In the genomic region with DNA sequence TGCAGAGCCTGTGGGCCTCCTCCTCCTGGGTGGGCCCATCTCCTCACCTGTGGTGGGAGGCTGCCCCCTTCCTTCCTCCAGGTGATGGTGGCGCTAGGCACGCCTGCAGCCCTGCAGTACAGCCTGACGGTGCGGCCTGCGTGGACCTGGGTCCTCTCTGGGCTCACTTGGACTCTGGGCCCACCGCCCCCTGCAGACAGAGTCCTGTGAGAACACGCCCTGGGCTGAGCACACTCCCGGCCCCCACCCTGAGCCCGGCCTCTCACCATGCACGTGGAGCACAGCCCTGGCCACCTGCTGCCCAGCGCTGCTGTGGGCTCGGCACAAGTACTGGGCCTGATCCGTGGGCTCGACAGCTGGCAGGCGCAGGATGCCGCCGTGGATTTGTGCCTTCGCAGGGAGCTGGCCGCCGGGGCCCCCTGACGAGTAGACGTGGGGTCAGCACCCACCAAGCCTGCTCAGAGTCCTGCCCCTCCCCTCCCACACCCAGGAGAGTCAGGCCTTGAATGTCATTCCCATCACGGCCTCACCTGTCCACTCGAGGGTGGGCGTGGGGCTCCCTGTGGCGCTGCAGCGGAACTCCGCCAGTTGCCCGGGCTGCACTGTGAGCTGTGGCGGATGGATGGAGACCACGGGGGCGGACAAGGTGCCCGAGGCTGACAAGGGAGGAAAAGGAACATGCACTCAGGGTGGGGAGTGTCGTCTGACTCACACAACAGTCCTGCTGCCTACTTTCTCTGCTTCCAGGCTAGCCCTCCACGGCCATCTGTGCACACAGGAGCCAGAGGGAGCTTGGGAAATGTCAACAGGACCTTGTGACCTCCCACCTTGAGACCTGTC, we compare ENCODE assay signal across 25 cellular contexts. TPM values are rescaled to one million over a fixed set of nuclear protein-coding genes. Genes with fewer than 3 reads are reported as not detected.
A peak's percentile ranks its signal among the peaks of the same experiment; 100 is the strongest.
DNase-seq lines count a peak whose midpoint lies in the region; ATAC-seq and TF ChIP-seq lines count a peak whose summit lies in the region.
"Had no signal": no experiment of that assay in that cellular context is flagged by ENCODE, and none has a peak within 500 bp of the region (broad histone marks: within the 10 kb centered on the region; RNA-seq: fewer than 3 reads in every experiment).

No MANE protein-coding gene starts in this region.

- no peak overlapping the region for H3K18ac ChIP-seq in IMR-90 (ENCODE audit: low read depth, low read length)
- no peak overlapping the region for H3K18ac ChIP-seq in mesenchymal stem cell (ENCODE audit: low read depth in 1 of 2, low read length in 2 of 2)

- H2BK15ac ChIP-seq in IMR-90 (ENCODE audit: low read depth, low read length) = no peak overlapping the region
- H2BK15ac ChIP-seq in mesenchymal stem cell (ENCODE audit: low read depth, poor library complexity, severe bottlenecking) = no peak overlapping the region

- H2BK20ac ChIP-seq in IMR-90 (ENCODE audit: low read depth, low read length) = no peak overlapping the region

- no peak for TF ChIP-seq POLR2A in IMR-90 (IDR thresholded peaks at IDR 0.05; ENCODE audit: low read depth, low read length)

- no peaks in the 10 kb centered on the region for H3K9me3 ChIP-seq in IMR-90 (ENCODE audit: control insufficient read depth, insufficient read depth, low read length)
- no peaks in the 10 kb centered on the region for H3K9me3 ChIP-seq in mammary epithelial cell (replicated peaks; ENCODE audit: insufficient read depth, low read length)
- no peaks in the 10 kb centered on the region for H3K9me3 ChIP-seq in mesenchymal stem cell (ENCODE audit: control insufficient read depth, low read length)
- H3K9me3 ChIP-seq: ascending aorta, BLaER1, heart left ventricle, psoas muscle had no signal

- H3K4me1 ChIP-seq in IMR-90 (ENCODE audit: control insufficient read depth, insufficient read depth, low read length) (no peaks in the 10 kb centered on the region), mammary epithelial cell (ENCODE audit: insufficient read depth, low read length) (peaks cover 29% of the 10 kb centered on the region), mesenchymal stem cell (ENCODE audit: control insufficient read depth, insufficient read depth, low read depth, low read length) (peaks cover 20% of the 10 kb centered on the region)
- H3K4me1 ChIP-seq: ascending aorta, BLaER1, psoas muscle had no signal

- in situ Hi-C loops in IMR-90 (cut with MboI; ENCODE audit: low sequenced_read_pairs) (no loop called here), mammary epithelial cell (cut with MboI; ENCODE audit: low sequenced_read_pairs in 2 of 2) (loop anchor here in 1 of 2 donors (25.0 kb wide), 1 partner anchor 107 kb away; no protein-coding TSS in a partner anchor)

- H3K27ac ChIP-seq in IMR-90 (ENCODE audit: insufficient read depth, low read length) (no peak overlapping the region), mammary epithelial cell (ENCODE audit: insufficient read depth, low read depth, low read length) (peak overlapping the region; percentile 34), mesenchymal stem cell (ENCODE audit: low read length, poor library complexity, severe bottlenecking) (no peak overlapping the region)
- H3K27ac ChIP-seq: 22Rv1, ascending aorta, BLaER1, heart left ventricle, psoas muscle, SK-N-MC had no signal

- 94% methylated on average over 13 of the region's 35 CpGs; no CpG with 5 or more reads in 1 of the 2 experiments for WGBS in IMR-90 (ENCODE audit: extremely low coverage in 2 of 2, insufficient read length in 1 of 2), 2 experiments
- 62% methylated on average over 24 of the region's 35 CpGs for WGBS in mammary epithelial cell (ENCODE audit: low coverage, missing lambda C conversion rate)
- 95% methylated on average over 35 of the region's 35 CpGs for WGBS in mesenchymal stem cell

- ATAC-seq in IMR-90 (ENCODE audit: low read depth) = no peak
- ATAC-seq in HG03521 (IDR thresholded peaks at IDR 0.05; ENCODE audit: unreplicated experiment) = no peak
- ATAC-seq: naive thymus-derived CD8-positive, alpha-beta T cell had no signal

- no peak for TF ChIP-seq RAD21 in IMR-90 (IDR thresholded peaks at IDR 0.05; ENCODE audit: low read length)

- H2AFZ ChIP-seq in IMR-90 (replicated peaks; ENCODE audit: low read length, poor library complexity) = peak overlapping the region; percentile 56
- H2AFZ ChIP-seq in mammary epithelial cell (ENCODE audit: low read depth, low read length) = no peak overlapping the region
- no peak overlapping the region for H2AFZ ChIP-seq in mesenchymal stem cell (ENCODE audit: low read depth, low read length)

- no peak overlapping the region for H3K4me3 ChIP-seq in IMR-90 (ENCODE audit: insufficient read depth, low read depth, low read length)
- no peak overlapping the region for H3K4me3 ChIP-seq in mammary epithelial cell (replicated peaks in 1 of 3; ENCODE audit: insufficient read depth in 1 of 3, low read depth in 2 of 3, low read length in 3 of 3)
- no peak overlapping the region for H3K4me3 ChIP-seq in mesenchymal stem cell (ENCODE audit: insufficient read depth in 1 of 2, low read depth in 1 of 2, low read length in 2 of 2)
- H3K4me3 ChIP-seq: ascending aorta, BLaER1, heart left ventricle, lung, psoas muscle, SK-N-MC had no signal

- no peak overlapping the region for H4K91ac ChIP-seq in IMR-90 (ENCODE audit: insufficient read depth, low read depth, low read length)
- peak overlapping the region; percentile 27 for H4K91ac ChIP-seq in mesenchymal stem cell (ENCODE audit: low read length)

- H2BK120ac ChIP-seq in IMR-90 (ENCODE audit: low read depth, low read length) = no peak overlapping the region
- no peak overlapping the region for H2BK120ac ChIP-seq in mesenchymal stem cell (ENCODE audit: low read depth, low read length)

- dilution Hi-C loops in IMR-90 (cut with HindIII; ENCODE audit: low sequenced_read_pairs, unreplicated experiment) = no loop called here
- dilution Hi-C loops in mammary epithelial cell (cut with HindIII; ENCODE audit: low sequenced_read_pairs) = loop anchor here (10.0 kb wide), 1 partner anchor 109 kb away; no protein-coding TSS in a partner anchor

- H4K20me1 ChIP-seq in IMR-90 (ENCODE audit: insufficient read depth, low read length) = no peaks in the 10 kb centered on the region; the same call in 1 of the 2 replicates
- no peaks in the 10 kb centered on the region for H4K20me1 ChIP-seq in mammary epithelial cell (ENCODE audit: insufficient read depth, low read length)
- H4K20me1 ChIP-seq: BLaER1 had no signal

- TF ChIP-seq CTCF in IMR-90 (conservative IDR thresholded peaks at IDR 0.05; ENCODE audit: low read depth, low read length) (no peak), mammary epithelial cell (conservative IDR thresholded peaks at IDR 0.05 in 1 of 2, IDR thresholded peaks at IDR 0.05 in 1 of 2; ENCODE audit: extremely low read depth in 1 of 2, insufficient read depth in 1 of 2, low read depth in 1 of 2, low read length in 2 of 2) (no peak)

- peak overlapping the region; percentile 65 for H2AK9ac ChIP-seq in IMR-90 (replicated peaks; ENCODE audit: low read depth, low read length, poor library complexity)

- H3K9ac ChIP-seq in IMR-90 (ENCODE audit: low read depth, low read length) = no peak overlapping the region
- H3K9ac ChIP-seq in mammary epithelial cell (ENCODE audit: insufficient read depth, low read length) = no peak overlapping the region
- H3K9ac ChIP-seq in mesenchymal stem cell (ENCODE audit: low read length) = no peak overlapping the region
- H3K9ac ChIP-seq: BLaER1 had no signal

- H2BK12ac ChIP-seq in mesenchymal stem cell (ENCODE audit: low read length in 2 of 2) = no peak overlapping the region

- no peak overlapping the region for H2AK5ac ChIP-seq in IMR-90 (ENCODE audit: low read depth, low read length)
- H2AK5ac ChIP-seq in mesenchymal stem cell (ENCODE audit: low read length, severe bottlenecking) = no peak overlapping the region

- H3K4me2 ChIP-seq in IMR-90 (ENCODE audit: low read depth, low read length) = no peak overlapping the region
- H3K4me2 ChIP-seq in mammary epithelial cell (ENCODE audit: insufficient read depth, low read depth, low read length) = no peak overlapping the region
- no peak overlapping the region for H3K4me2 ChIP-seq in mesenchymal stem cell (ENCODE audit: low read length, poor library complexity, severe bottlenecking)
- H3K4me2 ChIP-seq: BLaER1 had no signal

- no peaks in the 10 kb centered on the region for H3K9me1 ChIP-seq in IMR-90 (ENCODE audit: insufficient read depth, low read length)

- no peak overlapping the region for H3K14ac ChIP-seq in IMR-90 (replicated peaks; ENCODE audit: low read depth, low read length)
- no peak overlapping the region for H3K14ac ChIP-seq in mesenchymal stem cell (ENCODE audit: low read length in 2 of 2)

- DNase-seq in DMS 273 (lab: John Stamatoyannopoulos, UW; ENCODE audit: unreplicated experiment) = peak; percentile 54
- no peak for DNase-seq in DMS 273 treated with DMSO at 0.1 percent for 48 hours (lab: John Stamatoyannopoulos, UW)
- no peak for DNase-seq in IMR-90
- peak; percentile 55 for DNase-seq in mammary epithelial cell
- no peak for DNase-seq in mesenchymal stem cell
- DNase-seq in foreskin melanocyte = no peak
- DNase-seq in GM19240 (ENCODE audit: insufficient read length, low spot score) = no peak
- DNase-seq: activated CD4-positive, alpha-beta T cell treated with anti-CD3 and anti-CD28 coated beads, Interleukin-2, amount 50 U/mL, for 1 hour; activated naive CD4-positive, alpha-beta T cell treated with anti-CD3 and anti-CD28 coated beads for 36 hours; cortex of kidney; H9; naive thymus-derived CD8-positive, alpha-beta T cell; NCI-H187; NCI-H510A treated with DMSO at 0.1 percent for 48 hours; OCI-M1; stimulated activated naive CD4-positive, alpha-beta T cell had no signal

- H3K56ac ChIP-seq in IMR-90 (ENCODE audit: extremely low read depth, insufficient read depth, low read length) = no peak overlapping the region

- H3K79me2 ChIP-seq in mammary epithelial cell (ENCODE audit: insufficient read depth, low read length) = no peaks in the 10 kb centered on the region

- H4K5ac ChIP-seq in IMR-90 (ENCODE audit: low read depth, low read length) = no peak overlapping the region

- H3K27me3 ChIP-seq in IMR-90 (ENCODE audit: control insufficient read depth, insufficient read depth, low read length) = no peaks in the 10 kb centered on the region
- no peaks in the 10 kb centered on the region for H3K27me3 ChIP-seq in mammary epithelial cell (ENCODE audit: insufficient read depth, low read length)
- H3K27me3 ChIP-seq in mesenchymal stem cell (ENCODE audit: control insufficient read depth in 1 of 2, insufficient read depth in 1 of 2, low read length in 2 of 2) = no peaks in the 10 kb centered on the region
- H3K27me3 ChIP-seq: ascending aorta, BLaER1, heart left ventricle had no signal

- no peak overlapping the region for H4K8ac ChIP-seq in IMR-90 (ENCODE audit: low read depth in 2 of 2, low read length in 2 of 2)
- no peak overlapping the region for H4K8ac ChIP-seq in mesenchymal stem cell (ENCODE audit: low read length)

- H3K23ac ChIP-seq in IMR-90 (ENCODE audit: low read depth, low read length) (no peak overlapping the region), mesenchymal stem cell (ENCODE audit: low read length in 2 of 2) (no peak overlapping the region)

- CTCF ChIA-PET in IMR-90 (lab: Yijun Ruan, JAX) = no interaction called here
- CTCF ChIA-PET in mammary epithelial cell (lab: Charles Lee; ENCODE audit: low non-redundant PET) = no interaction called here

- H2BK5ac ChIP-seq in IMR-90 (ENCODE audit: low read depth, low read length, poor library complexity, severe bottlenecking) = no peak overlapping the region
- H2BK5ac ChIP-seq in mesenchymal stem cell (ENCODE audit: low read depth, low read length, poor library complexity, severe bottlenecking) = no peak overlapping the region

- peaks cover 4 to 18% of the 10 kb centered on the region in 2 experiments; a peak in 3 of 4 replicates for H3K79me1 ChIP-seq in IMR-90 (ENCODE audit: low read depth in 1 of 2, low read length in 2 of 2)
- H3K79me1 ChIP-seq in mesenchymal stem cell (replicated peaks; ENCODE audit: low read length, poor library complexity, severe bottlenecking) = peaks cover 26% of the 10 kb centered on the region

- H3K36me3 ChIP-seq in IMR-90 (ENCODE audit: control insufficient read depth, insufficient read depth, low read length) = peaks cover 84% of the 10 kb centered on the region
- H3K36me3 ChIP-seq in mammary epithelial cell (ENCODE audit: insufficient read depth, low read length) = peaks cover 17% of the 10 kb centered on the region
- H3K36me3 ChIP-seq in mesenchymal stem cell (ENCODE audit: control insufficient read depth in 1 of 2, insufficient read depth in 2 of 2, low read depth in 1 of 2, low read length in 2 of 2) = peaks cover 93 to 95% of the 10 kb centered on the region in 2 experiments

- POLR2A ChIA-PET in IMR-90 (lab: Charles Lee; ENCODE audit: unreplicated experiment) = no interaction called here

- BruUV-seq in IMR-90 (replicated peaks; lab: Mats Ljungman, UMichigan) = TSS peak; percentile 96
- BruUV-seq in mammary epithelial cell (replicated peaks; lab: Mats Ljungman, UMichigan) = TSS peak; percentile 71

- H3K4ac ChIP-seq in IMR-90 (ENCODE audit: low read depth, low read length) (no peak overlapping the region), mesenchymal stem cell (ENCODE audit: low read depth in 1 of 2, low read length in 2 of 2) (no peak overlapping the region)

- intact Hi-C loops in IMR-90 (cut with micrococcal nuclease) (no loop called here), mammary epithelial cell (cut with micrococcal nuclease) (no loop called here)

RNA-seq across cellular contexts. Expression of a gene that starts 43.4 kb away (rescaled TPM):
- not detected in 2 replicates for total RNA-seq in IMR-90 (2012; rRNA removed)
- polyA plus RNA-seq in IMR-90 (2012; rRNA removed) = 0.05 TPM in 1 of 2 replicates, not detected in the other
- 0.03 and 0.17 TPM in 2 replicates for polyA plus RNA-seq in IMR-90 (2012; cell fraction: cytosol; rRNA removed)
- 0.34 and 0.39 TPM in 2 replicates for polyA plus RNA-seq in IMR-90 (2012; cell fraction: nucleus; rRNA removed; ENCODE audit: low replicate concordance)
- total RNA-seq in mammary epithelial cell = not detected
- not detected for polyA plus RNA-seq in mammary epithelial cell
- polyA minus RNA-seq in mammary epithelial cell = not detected
- polyA plus RNA-seq in mesenchymal stem cell (2013, experiment 1 of 2) = 0.25 TPM
- 0.23 TPM for polyA plus RNA-seq in mesenchymal stem cell (2013, experiment 2 of 2)
- total RNA-seq: activated naive CD4-positive, alpha-beta T cell treated with anti-CD3 and anti-CD28 coated beads for 36 hours; ascending aorta; LHCN-M2; naive thymus-derived CD8-positive, alpha-beta T cell had no signal
- polyA plus RNA-seq: naive thymus-derived CD8-positive, alpha-beta T cell had no signal

Comparison
In these comparisons a context has a peak if more than half of its experiments do, and no peak if none do; other contexts are left out.
1. DNase-seq: peak in DMS 273 (single experiment) and mammary epithelial cell (single experiment); none in DMS 273 treated with DMSO at 0.1 percent for 48 hours (single experiment), IMR-90 (single experiment), mesenchymal stem cell (single experiment), foreskin melanocyte (single experiment) and GM19240 (single experiment).